In genomic region chr18:21101172-21101571, GRCh38 we compare ENCODE assay signal across 21 cellular contexts. TPM values are rescaled to one million over a fixed set of nuclear protein-coding genes. Genes with fewer than 3 reads are reported as not detected.
DNase-seq lines count a peak whose midpoint lies in the region; ATAC-seq and TF ChIP-seq lines count a peak whose summit lies in the region.
"Had no signal": no experiment of that assay in that cellular context is flagged by ENCODE, and none has a peak within 500 bp of the region (broad histone marks: within the 10 kb centered on the region; RNA-seq: fewer than 3 reads in every experiment).

No MANE protein-coding gene starts in this region.

- H3K23me2 ChIP-seq in H9 (ENCODE audit: insufficient read length, low read depth, low read length, poor library complexity, severe bottlenecking) = no peaks in the 10 kb centered on the region

- H3K79me2 ChIP-seq in H9 (ENCODE audit: insufficient read depth, low read length) = peaks cover 35% of the 10 kb centered on the region; the same call in 1 of the 2 replicates

- H2BK5ac ChIP-seq in H9 (ENCODE audit: insufficient read length, low read length) = no peak overlapping the region

- no peaks in the 10 kb centered on the region for H3K36me3 ChIP-seq in gastrocnemius medialis
- H3K36me3 ChIP-seq: SJSA1 had no signal

- no peak overlapping the region for H2AK5ac ChIP-seq in H9 (ENCODE audit: insufficient read length, low read length)

- no peak overlapping the region for H2AFZ ChIP-seq in H9 (ENCODE audit: low read length)
- H2AFZ ChIP-seq: GM23338 had no signal

- H3K4me2 ChIP-seq in H9 (ENCODE audit: insufficient read depth, insufficient read length, low read length) = no peak overlapping the region
- H3K4me2 ChIP-seq: A549, GM23338 had no signal

- no peak overlapping the region for H3K56ac ChIP-seq in H9 (ENCODE audit: insufficient read length, low read depth, low read length)

- H3K9me3 ChIP-seq in H9 (ENCODE audit: control insufficient read depth, low read depth, low read length) = no peaks in the 10 kb centered on the region
- no peaks in the 10 kb centered on the region for H3K9me3 ChIP-seq in gastrocnemius medialis
- H3K9me3 ChIP-seq: A549, SJSA1 had no signal

- H4K5ac ChIP-seq in H9 (ENCODE audit: insufficient read length, low read depth, low read length) = no peak overlapping the region

- no peak overlapping the region for H3K18ac ChIP-seq in H9 (ENCODE audit: insufficient read length, low read depth, low read length)

- in situ Hi-C loops in gastrocnemius medialis (cut with MboI; ENCODE audit: low sequenced_read_pairs in 4 of 4) = no loop called here

- peaks cover 7% of the 10 kb centered on the region for H3K79me1 ChIP-seq in H9 (ENCODE audit: insufficient read depth, low read depth, low read length, poor library complexity, severe bottlenecking)

- no peak overlapping the region for H3K27ac Mint-ChIP-seq in activated naive CD8-positive, alpha-beta T cell
- H3K27ac Mint-ChIP-seq in activated naive CD8-positive, alpha-beta T cell treated with anti-CD3 and anti-CD28 coated beads, Interleukin-2, amount 50 U/mL, for 24 hours = no peak overlapping the region
- H3K27ac Mint-ChIP-seq in IgD-negative memory B cell (peak overlapping the region in 2 of 3 donors; percentile 0 to 50), osteocyte (ENCODE audit: unreplicated experiment) (peak overlapping the region; percentile 48), H9 (peak overlapping the region in 1 of 3 experiments; percentile 73; a peak in 1 of 7 replicates)
- no peak overlapping the region for H3K27ac Mint-ChIP-seq in central memory CD8-positive, alpha-beta T cell (ENCODE audit: low read depth)
- H3K27ac Mint-ChIP-seq in activated T-helper 1 cell treated with anti-CD3 and anti-CD28 coated beads, Interleukin-12 subunit alpha, Interleukin-12 subunit beta, Interleukin-2, Interleukin-4 antibody, amounts not matched to agents 30 ng/mL and 10 ng/mL and 1 ng/mL, durations not matched to agents 14 hours and 24 hours and 36 hours = no peak overlapping the region
- H3K27ac Mint-ChIP-seq: GM23338 had no signal

- H3K9ac ChIP-seq in H9 (ENCODE audit: extremely low read depth, insufficient read length, low read length) = no peak overlapping the region

- H3K27ac ChIP-seq in H9 (ENCODE audit: insufficient read length, low read depth, low read length) = no peak overlapping the region
- H3K27ac ChIP-seq in gastrocnemius medialis = no peak overlapping the region
- H3K27ac ChIP-seq: A549, SJSA1 had no signal

- H3K23ac ChIP-seq in H9 (ENCODE audit: insufficient read length, low read depth, low read length) = no peak overlapping the region

- no peak overlapping the region for H3K4ac ChIP-seq in H9 (ENCODE audit: low read depth, low read length)

- intact Hi-C loops in activated T-helper 1 cell treated with anti-CD3 and anti-CD28 coated beads, Interleukin-12 subunit alpha, Interleukin-12 subunit beta, Interleukin-2, Interleukin-4 antibody, amounts not matched to agents 30 ng/mL and 10 ng/mL and 1 ng/mL, durations not matched to agents 14 hours and 24 hours and 36 hours (cut with micrococcal nuclease) = no loop called here
- intact Hi-C loops in gastrocnemius medialis (cut with DNase I; ENCODE audit: low total_unique reads) = loop anchor here (5.0 kb wide), 1 partner anchor 49 kb away; no protein-coding TSS in a partner anchor

- H4K91ac ChIP-seq in H9 (ENCODE audit: insufficient read length, low read depth, low read length) = no peak overlapping the region

- H3K27me3 ChIP-seq in H9 (ENCODE audit: insufficient read depth, low read length) = no peaks in the 10 kb centered on the region
- no peaks in the 10 kb centered on the region for H3K27me3 ChIP-seq in gastrocnemius medialis
- H3K27me3 ChIP-seq: SJSA1 had no signal

- H4K20me1 ChIP-seq in H9 (ENCODE audit: control insufficient read depth, insufficient read depth, insufficient read length) = no peaks in the 10 kb centered on the region

- H4K8ac ChIP-seq in H9 (replicated peaks; ENCODE audit: insufficient read length, low read depth, low read length) = no peak overlapping the region

- no peaks in the 10 kb centered on the region for H3K27me3 Mint-ChIP-seq in activated naive CD8-positive, alpha-beta T cell
- no peaks in the 10 kb centered on the region for H3K27me3 Mint-ChIP-seq in activated naive CD8-positive, alpha-beta T cell treated with anti-CD3 and anti-CD28 coated beads, Interleukin-2, amount 50 U/mL, for 24 hours
- H3K27me3 Mint-ChIP-seq in IgD-negative memory B cell (no peaks in the 10 kb centered on the region), osteocyte (ENCODE audit: unreplicated experiment) (no peaks in the 10 kb centered on the region), H9 (ENCODE audit: low read depth) (no peaks in the 10 kb centered on the region)
- H3K27me3 Mint-ChIP-seq in central memory CD8-positive, alpha-beta T cell = no peaks in the 10 kb centered on the region
- H3K27me3 Mint-ChIP-seq in activated T-helper 1 cell treated with anti-CD3 and anti-CD28 coated beads, Interleukin-12 subunit alpha, Interleukin-12 subunit beta, Interleukin-2, Interleukin-4 antibody, amounts not matched to agents 30 ng/mL and 10 ng/mL and 1 ng/mL, durations not matched to agents 14 hours and 24 hours and 36 hours (ENCODE audit: insufficient read depth) = no peaks in the 10 kb centered on the region

- TF ChIP-seq CTCF in osteocyte (IDR thresholded peaks at IDR 0.05) (no peak), H9 (conservative IDR thresholded peaks at IDR 0.05) (no peak), gastrocnemius medialis (IDR thresholded peaks at IDR 0.05 in 4 of 5, conservative IDR thresholded peaks at IDR 0.05 in 1 of 5) (no peak)

- H3K4me1 ChIP-seq in H9 (ENCODE audit: insufficient read depth, low read length) = no peaks in the 10 kb centered on the region
- H3K4me1 ChIP-seq in gastrocnemius medialis = peaks cover 56 to 64% of the 10 kb centered on the region in 2 donors
- H3K4me1 ChIP-seq: SJSA1 had no signal

- peaks cover 74% of the 10 kb centered on the region for H3K4me1 Mint-ChIP-seq in activated naive CD8-positive, alpha-beta T cell (ENCODE audit: low read depth)
- H3K4me1 Mint-ChIP-seq in activated naive CD8-positive, alpha-beta T cell treated with anti-CD3 and anti-CD28 coated beads, Interleukin-2, amount 50 U/mL, for 24 hours = peaks cover 71% of the 10 kb centered on the region
- H3K4me1 Mint-ChIP-seq in IgD-negative memory B cell = peaks cover 67 to 76% (median 68%) of the 10 kb centered on the region in 3 donors
- peaks cover 73% of the 10 kb centered on the region for H3K4me1 Mint-ChIP-seq in central memory CD8-positive, alpha-beta T cell
- peaks cover 32% of the 10 kb centered on the region for H3K4me1 Mint-ChIP-seq in osteocyte (ENCODE audit: unreplicated experiment)
- peaks cover 27% of the 10 kb centered on the region for H3K4me1 Mint-ChIP-seq in activated T-helper 1 cell treated with anti-CD3 and anti-CD28 coated beads, Interleukin-12 subunit alpha, Interleukin-12 subunit beta, Interleukin-2, Interleukin-4 antibody, amounts not matched to agents 30 ng/mL and 10 ng/mL and 1 ng/mL, durations not matched to agents 14 hours and 24 hours and 36 hours (ENCODE audit: low read depth)
- peaks cover 13 to 15% of the 10 kb centered on the region in 2 experiments for H3K4me1 Mint-ChIP-seq in H9

- H2BK12ac ChIP-seq in H9 (ENCODE audit: insufficient read length, low read depth, low read length) = no peak overlapping the region

- H2BK120ac ChIP-seq in H9 (ENCODE audit: low read depth, low read length, poor library complexity, severe bottlenecking) = no peak overlapping the region

- no CpG with 5 or more reads among the region's 2 CpGs for WGBS in H9 (ENCODE audit: extremely low coverage, insufficient read length, low lambda C conversion rate)

- H3K14ac ChIP-seq in H9 (ENCODE audit: insufficient read depth, low read length) = no peak overlapping the region

- H2BK20ac ChIP-seq in H9 (ENCODE audit: low read depth, low read length, poor library complexity, severe bottlenecking) = no peak overlapping the region

- H3K4me3 Mint-ChIP-seq in activated naive CD8-positive, alpha-beta T cell = peak overlapping the region; percentile 42
- no peak overlapping the region for H3K4me3 Mint-ChIP-seq in activated naive CD8-positive, alpha-beta T cell treated with anti-CD3 and anti-CD28 coated beads, Interleukin-2, amount 50 U/mL, for 24 hours
- H3K4me3 Mint-ChIP-seq in IgD-negative memory B cell (peak overlapping the region in 1 of 4 donors; percentile 42), osteocyte (ENCODE audit: unreplicated experiment) (no peak overlapping the region), H9 (no peak overlapping the region)
- H3K4me3 Mint-ChIP-seq in central memory CD8-positive, alpha-beta T cell = peak overlapping the region; percentile 23
- H3K4me3 Mint-ChIP-seq in activated T-helper 1 cell treated with anti-CD3 and anti-CD28 coated beads, Interleukin-12 subunit alpha, Interleukin-12 subunit beta, Interleukin-2, Interleukin-4 antibody, amounts not matched to agents 30 ng/mL and 10 ng/mL and 1 ng/mL, durations not matched to agents 14 hours and 24 hours and 36 hours = no peak overlapping the region
- H3K4me3 Mint-ChIP-seq: CD14-positive monocyte, GM23338 had no signal

- no peak overlapping the region for H3K4me3 ChIP-seq in gastrocnemius medialis
- H3K4me3 ChIP-seq: A549, GM23338, K562, SJSA1 had no signal

- H3K9me3 Mint-ChIP-seq in activated naive CD8-positive, alpha-beta T cell (ENCODE audit: low read depth) = no peaks in the 10 kb centered on the region
- H3K9me3 Mint-ChIP-seq in activated naive CD8-positive, alpha-beta T cell treated with anti-CD3 and anti-CD28 coated beads, Interleukin-2, amount 50 U/mL, for 24 hours = no peaks in the 10 kb centered on the region
- H3K9me3 Mint-ChIP-seq in IgD-negative memory B cell = no peaks in the 10 kb centered on the region
- H3K9me3 Mint-ChIP-seq in central memory CD8-positive, alpha-beta T cell = no peaks in the 10 kb centered on the region
- no peaks in the 10 kb centered on the region for H3K9me3 Mint-ChIP-seq in osteocyte (ENCODE audit: unreplicated experiment)
- no peaks in the 10 kb centered on the region for H3K9me3 Mint-ChIP-seq in activated T-helper 1 cell treated with anti-CD3 and anti-CD28 coated beads, Interleukin-12 subunit alpha, Interleukin-12 subunit beta, Interleukin-2, Interleukin-4 antibody, amounts not matched to agents 30 ng/mL and 10 ng/mL and 1 ng/mL, durations not matched to agents 14 hours and 24 hours and 36 hours
- H3K9me3 Mint-ChIP-seq in H9 = no peaks in the 10 kb centered on the region
- H3K9me3 Mint-ChIP-seq: GM23338 had no signal

- H3K36me3 Mint-ChIP-seq in activated naive CD8-positive, alpha-beta T cell = no peaks in the 10 kb centered on the region
- peaks cover 11% of the 10 kb centered on the region for H3K36me3 Mint-ChIP-seq in activated naive CD8-positive, alpha-beta T cell treated with anti-CD3 and anti-CD28 coated beads, Interleukin-2, amount 50 U/mL, for 24 hours (ENCODE audit: low read depth)
- H3K36me3 Mint-ChIP-seq in IgD-negative memory B cell = no peaks in the 10 kb centered on the region
- peaks cover 7% of the 10 kb centered on the region for H3K36me3 Mint-ChIP-seq in central memory CD8-positive, alpha-beta T cell (ENCODE audit: insufficient read depth)
- H3K36me3 Mint-ChIP-seq in osteocyte (ENCODE audit: unreplicated experiment) = no peaks in the 10 kb centered on the region
- H3K36me3 Mint-ChIP-seq in activated T-helper 1 cell treated with anti-CD3 and anti-CD28 coated beads, Interleukin-12 subunit alpha, Interleukin-12 subunit beta, Interleukin-2, Interleukin-4 antibody, amounts not matched to agents 30 ng/mL and 10 ng/mL and 1 ng/mL, durations not matched to agents 14 hours and 24 hours and 36 hours (ENCODE audit: low read depth) = peaks cover 10% of the 10 kb centered on the region
- H3K36me3 Mint-ChIP-seq in H9 (ENCODE audit: insufficient read depth in 1 of 3, low read depth in 3 of 3) = no peaks in the 10 kb centered on the region

- no peak for TF ChIP-seq POLR2A in gastrocnemius medialis (IDR thresholded peaks at IDR 0.05)

- H2BK15ac ChIP-seq in H9 (ENCODE audit: low read depth, low read length) = no peak overlapping the region

- H3T11ph ChIP-seq in H9 (ENCODE audit: low read length) = no peak overlapping the region

- DNase-seq in activated naive CD8-positive, alpha-beta T cell treated with anti-CD3 and anti-CD28 coated beads, Interleukin-2, amount 50 U/mL, for 24 hours = no peak
- no peak for DNase-seq in central memory CD8-positive, alpha-beta T cell (ENCODE audit: low spot score in 2 of 2)
- DNase-seq in osteocyte (ENCODE audit: extremely low spot score, unreplicated experiment) (no peak), H9 (no peak), gastrocnemius medialis (no peak)
- DNase-seq in activated T-helper 1 cell treated with anti-CD3 and anti-CD28 coated beads, Interleukin-12 subunit alpha, Interleukin-12 subunit beta, Interleukin-2, Interleukin-4 antibody, amounts not matched to agents 30 ng/mL and 10 ng/mL and 1 ng/mL, durations not matched to agents 14 hours and 24 hours and 36 hours (ENCODE audit: low spot score) = no peak
- DNase-seq: Calu3, DMS79, GDM1, MV-4-11, NCI-H1436, NCI-H2029 treated with DMSO at 0.1 percent for 48 hours, NCI-H2171 treated with DMSO at 0.1 percent for 48 hours, NCI-H446 treated with DMSO at 0.1 percent for 48 hours had no signal

- ATAC-seq in activated naive CD8-positive, alpha-beta T cell treated with anti-CD3 and anti-CD28 coated beads, Interleukin-2, amount 50 U/mL, for 24 hours = no peak
- ATAC-seq in central memory CD8-positive, alpha-beta T cell (replicated peaks; ENCODE audit: extremely low read depth, poor library complexity, severe bottlenecking) = no peak
- no peak for ATAC-seq in gastrocnemius medialis
- ATAC-seq: A549 had no signal

RNA-seq across cellular contexts. Expression of gene ROCK1, which starts 10.4 kb away (rescaled TPM):
- polyA plus RNA-seq in IgD-negative memory B cell = 41.2 TPM
- 50.8 and 51.0 TPM in 2 replicates for total RNA-seq in osteocyte
- total RNA-seq in activated T-helper 1 cell treated with anti-CD3 and anti-CD28 coated beads, Interleukin-12 subunit alpha, Interleukin-12 subunit beta, Interleukin-2, Interleukin-4 antibody, amounts not matched to agents 30 ng/mL and 10 ng/mL and 1 ng/mL, durations not matched to agents 14 hours and 24 hours and 36 hours = 58.6 and 62.1 TPM in 2 replicates
- 37.6 and 38.2 TPM in 2 replicates for total RNA-seq in H9 (2021)
- 10 to 100 TPM; 11.0 to 15.7 (median 12.7) TPM for total RNA-seq in gastrocnemius medialis

Comparison
In these comparisons a context has a peak if more than half of its experiments do, and no peak if none do; other contexts are left out.
1. H3K4me3 Mint-ChIP-seq: peak in activated naive CD8-positive, alpha-beta T cell (single experiment) and central memory CD8-positive, alpha-beta T cell (single experiment); none in activated naive CD8-positive, alpha-beta T cell treated with anti-CD3 and anti-CD28 coated beads, Interleukin-2, amount 50 U/mL, for 24 hours (single experiment), osteocyte (single experiment), activated T-helper 1 cell treated with anti-CD3 and anti-CD28 coated beads, Interleukin-12 subunit alpha, Interleukin-12 subunit beta, Interleukin-2, Interleukin-4 antibody, amounts not matched to agents 30 ng/mL and 10 ng/mL and 1 ng/mL, durations not matched to agents 14 hours and 24 hours and 36 hours (single experiment) and H9 (0 of 2).
2. H3K27ac Mint-ChIP-seq: peak in IgD-negative memory B cell (2 of 3) and osteocyte (single experiment); none in activated naive CD8-positive, alpha-beta T cell (single experiment), activated naive CD8-positive, alpha-beta T cell treated with anti-CD3 and anti-CD28 coated beads, Interleukin-2, amount 50 U/mL, for 24 hours (single experiment), central memory CD8-positive, alpha-beta T cell (single experiment) and activated T-helper 1 cell treated with anti-CD3 and anti-CD28 coated beads, Interleukin-12 subunit alpha, Interleukin-12 subunit beta, Interleukin-2, Interleukin-4 antibody, amounts not matched to agents 30 ng/mL and 10 ng/mL and 1 ng/mL, durations not matched to agents 14 hours and 24 hours and 36 hours (single experiment).